In the genomic region with DNA sequence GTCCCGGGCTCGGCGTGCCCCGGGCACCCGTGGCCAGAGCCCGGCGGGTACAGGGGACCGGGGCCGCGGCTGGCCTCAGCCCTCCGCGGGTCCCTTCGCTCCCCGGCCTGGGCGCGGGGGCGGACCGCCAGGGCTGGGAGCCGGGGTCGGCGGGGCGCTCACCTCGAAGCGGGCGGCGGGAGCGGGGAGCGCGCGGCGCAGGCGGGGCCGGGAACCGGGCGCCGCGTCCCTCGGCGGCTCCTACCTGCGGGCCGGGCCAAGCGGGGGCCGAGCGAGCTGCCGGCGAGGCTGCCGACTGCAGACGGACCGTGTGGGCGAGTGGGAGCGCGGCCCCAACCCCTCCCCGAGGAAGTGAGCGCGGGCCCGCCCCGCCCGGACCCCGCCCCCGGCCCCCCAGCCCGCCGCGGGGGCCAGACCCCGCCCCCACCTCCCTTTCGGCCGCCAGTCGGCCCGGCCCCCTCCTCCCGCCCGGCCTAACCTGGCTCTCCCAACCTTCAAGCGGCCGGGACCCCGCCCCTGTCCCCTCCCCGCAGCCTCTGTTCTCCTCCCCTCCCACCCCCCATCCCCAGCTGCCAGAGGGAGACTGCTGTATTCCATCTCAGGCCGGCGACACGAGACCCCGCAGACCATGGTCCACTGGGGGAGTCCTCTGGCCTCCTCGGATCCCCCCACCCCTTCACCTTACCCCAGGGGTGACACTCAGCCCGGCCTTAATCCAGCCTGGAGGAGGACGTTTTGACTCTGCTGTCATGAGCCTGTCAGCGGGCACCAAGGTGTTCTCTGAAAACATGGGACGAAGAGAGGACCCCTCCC, we compare ENCODE assay signal across 1 cellular context.
TF ChIP-seq lines count a peak whose summit lies in the region.

A gene with protein sequence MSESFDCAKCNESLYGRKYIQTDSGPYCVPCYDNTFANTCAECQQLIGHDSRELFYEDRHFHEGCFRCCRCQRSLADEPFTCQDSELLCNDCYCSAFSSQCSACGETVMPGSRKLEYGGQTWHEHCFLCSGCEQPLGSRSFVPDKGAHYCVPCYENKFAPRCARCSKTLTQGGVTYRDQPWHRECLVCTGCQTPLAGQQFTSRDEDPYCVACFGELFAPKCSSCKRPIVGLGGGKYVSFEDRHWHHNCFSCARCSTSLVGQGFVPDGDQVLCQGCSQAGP (minus strand): TSS at position 320 of the 813 bp plus-strand sequence. CDS start 6,102 bp downstream, outside the sequence.

TF ChIP-seq in neural cell, 6 proteins besides CTCF, POLR2A, EP300 and RAD21 (continued from another document):
- TF ChIP-seq POLR2AphosphoS5 (IDR thresholded peaks at IDR 0.05) = no peak
- TF ChIP-seq SMC3 (conservative IDR thresholded peaks at IDR 0.05; ENCODE audit: poor library complexity) = no peak
